8 cellular contexts compared by ENCODE assay signal in genomic region chr17:48610282-48611211, GRCh38. TPM values are rescaled to one million over a fixed set of nuclear protein-coding genes. Genes with fewer than 3 reads are reported as not detected.
A peak's percentile ranks its signal among the peaks of the same experiment; 100 is the strongest.
DNase-seq lines count a peak whose midpoint lies in the region; ATAC-seq and TF ChIP-seq lines count a peak whose summit lies in the region.

HOXB7 (minus strand) TSS chr17:48611017; CDS start chr17:48610918, 99 bp downstream.

- no peaks in the 10 kb centered on the region for H3K36me3 Mint-ChIP-seq in CD8-positive, alpha-beta T cell
- no peaks in the 10 kb centered on the region for H3K36me3 Mint-ChIP-seq in activated naive CD8-positive, alpha-beta T cell treated with anti-CD3 and anti-CD28 coated beads, Interleukin-2, amount 10 ng/mL, durations not matched to agents 7 days and 5 days

- H3K9me3 ChIP-seq in CD8-positive, alpha-beta T cell (ENCODE audit: low read length): no peaks in the 10 kb centered on the region
- H3K9me3 ChIP-seq in smooth muscle cell (replicated peaks; ENCODE audit: low read depth): no peaks in the 10 kb centered on the region

- H4K20me1 ChIP-seq in smooth muscle cell (ENCODE audit: low read depth): no peaks in the 10 kb centered on the region

- H3K9me3 Mint-ChIP-seq in CD8-positive, alpha-beta T cell: no peaks in the 10 kb centered on the region
- H3K9me3 Mint-ChIP-seq in activated naive CD8-positive, alpha-beta T cell treated with anti-CD3 and anti-CD28 coated beads, Interleukin-2, amount 10 ng/mL, durations not matched to agents 7 days and 5 days: no peaks in the 10 kb centered on the region

- peaks cover 46% of the 10 kb centered on the region for H3K27me3 ChIP-seq in CD8-positive, alpha-beta T cell (ENCODE audit: insufficient read depth, low read length)
- peaks cover 17% of the 10 kb centered on the region for H3K27me3 ChIP-seq in smooth muscle cell (ENCODE audit: low read depth)

- H3K4me1 Mint-ChIP-seq in CD8-positive, alpha-beta T cell (ENCODE audit: low read depth): peaks cover 39% of the 10 kb centered on the region
- peaks cover 31% of the 10 kb centered on the region for H3K4me1 Mint-ChIP-seq in activated naive CD8-positive, alpha-beta T cell treated with anti-CD3 and anti-CD28 coated beads, Interleukin-2, amount 10 ng/mL, durations not matched to agents 7 days and 5 days

- H3K36me3 ChIP-seq in CD8-positive, alpha-beta T cell (ENCODE audit: insufficient read depth, low read length): no peaks in the 10 kb centered on the region
- no peaks in the 10 kb centered on the region for H3K36me3 ChIP-seq in smooth muscle cell (ENCODE audit: low read depth)

- H3K9ac ChIP-seq in smooth muscle cell (ENCODE audit: low read depth): peak within 1 kb of the TSS; percentile 74

- peak within 1 kb of the TSS; percentile 80 for H2AFZ ChIP-seq in smooth muscle cell (ENCODE audit: low read depth)

- DNase-seq in CD8-positive, alpha-beta T cell: peak in 6 of 7 experiments; percentile 27 to 75 (median 60)
- no peak for DNase-seq in HEK293T (ENCODE audit: extremely low spot score)
- peak; percentile 58 for DNase-seq in RPMI7951 (ENCODE audit: low read depth)
- peak; percentile 80 for DNase-seq in activated naive CD8-positive, alpha-beta T cell treated with anti-CD3 and anti-CD28 coated beads, Interleukin-2, amount 10 ng/mL, durations not matched to agents 7 days and 5 days
- peak; percentile 59 for DNase-seq in iPS-NIHi11 (ENCODE audit: low spot score)
- DNase-seq in smooth muscle cell (lab: John Stamatoyannopoulos, UW; ENCODE audit: unreplicated experiment): peak; percentile 45
- no peak for DNase-seq in KG1 (lab: John Stamatoyannopoulos, UW)

- peaks cover 70% of the 10 kb centered on the region for H3K79me2 ChIP-seq in smooth muscle cell (ENCODE audit: low read depth)

- TF ChIP-seq CTCF in CD8-positive, alpha-beta T cell (IDR thresholded peaks at IDR 0.05): no peak
- TF ChIP-seq CTCF in smooth muscle cell (IDR thresholded peaks at IDR 0.05; ENCODE audit: borderline replicate concordance, insufficient read depth, poor library complexity, severe bottlenecking): no peak

- H3K4me3 ChIP-seq in CD8-positive, alpha-beta T cell (ENCODE audit: low read depth, low read length): peak within 1 kb of the TSS; percentile 90
- H3K4me3 ChIP-seq in smooth muscle cell: peak within 1 kb of the TSS; percentile 69

- peaks cover 69% of the 10 kb centered on the region for H3K27me3 Mint-ChIP-seq in CD8-positive, alpha-beta T cell (ENCODE audit: low read depth)
- peaks cover 76% of the 10 kb centered on the region for H3K27me3 Mint-ChIP-seq in activated naive CD8-positive, alpha-beta T cell treated with anti-CD3 and anti-CD28 coated beads, Interleukin-2, amount 10 ng/mL, durations not matched to agents 7 days and 5 days

- H3K27ac Mint-ChIP-seq in CD8-positive, alpha-beta T cell: no peak within 1 kb of the TSS
- peak within 1 kb of the TSS; percentile 59 for H3K27ac Mint-ChIP-seq in activated naive CD8-positive, alpha-beta T cell treated with anti-CD3 and anti-CD28 coated beads, Interleukin-2, amount 10 ng/mL, durations not matched to agents 7 days and 5 days

- peaks cover 7% of the 10 kb centered on the region for H3F3A ChIP-seq in smooth muscle cell (ENCODE audit: low read depth)

- POLR2A ChIA-PET in CD8-positive, alpha-beta T cell (lab: Charles Lee): interaction anchor here (0.8 to 1.3 kb wide), 2 partner anchors 347 to 451 kb away, joined by 3 read pairs; no protein-coding TSS in a partner anchor
- POLR2A ChIA-PET in HEK293T (lab: Yijun Ruan, JAX): interaction anchor here (1.0 to 2.9 kb wide), 7 partner anchors 10 to 37 kb away, joined by 3 to 23 read pairs (median 7); partner anchors contain the start of genes HOXB3 and HOXB9
- POLR2A ChIA-PET in activated naive CD8-positive, alpha-beta T cell treated with anti-CD3 and anti-CD28 coated beads, Interleukin-2, amount 10 ng/mL, durations not matched to agents 7 days and 5 days (lab: Charles Lee): no interaction called here

- CTCF ChIA-PET in CD8-positive, alpha-beta T cell (lab: Charles Lee): interaction anchor here (0.6 to 2.4 kb wide), 7 partner anchors 8 to 303 kb away, joined by 3 to 11 read pairs (median 5); no protein-coding TSS in a partner anchor
- CTCF ChIA-PET in HEK293T (lab: Yijun Ruan, JAX): interaction anchor here (0.6 to 0.7 kb wide), 4 partner anchors 17 to 349 kb away, joined by 3 to 4 read pairs (median 3); partner anchors contain the start of gene HOXB5

- peak; percentile 16 for ATAC-seq in CD8-positive, alpha-beta T cell
- peak; percentile 43 for ATAC-seq in activated naive CD8-positive, alpha-beta T cell treated with anti-CD3 and anti-CD28 coated beads, Interleukin-2, amount 10 ng/mL, durations not matched to agents 7 days and 5 days (ENCODE audit: low read depth)
- no peak for ATAC-seq in HG02981 (IDR thresholded peaks at IDR 0.05; ENCODE audit: unreplicated experiment)

- intact Hi-C loops in CD8-positive, alpha-beta T cell (cut with DNase I, micrococcal nuclease): no loop called here

- H3K27ac ChIP-seq in CD8-positive, alpha-beta T cell (ENCODE audit: low read depth, low read length): no peak within 1 kb of the TSS
- peak within 1 kb of the TSS; percentile 79 for H3K27ac ChIP-seq in smooth muscle cell (ENCODE audit: low read depth)

- H3K4me3 Mint-ChIP-seq in CD8-positive, alpha-beta T cell: peak within 1 kb of the TSS; percentile 91
- peak within 1 kb of the TSS; percentile 86 for H3K4me3 Mint-ChIP-seq in activated naive CD8-positive, alpha-beta T cell treated with anti-CD3 and anti-CD28 coated beads, Interleukin-2, amount 10 ng/mL, durations not matched to agents 7 days and 5 days

- WGBS in smooth muscle cell (ENCODE audit: low lambda C conversion rate): under 1% methylated on average over 72 of the region's 79 CpGs

- H3K4me1 ChIP-seq in CD8-positive, alpha-beta T cell (ENCODE audit: insufficient read depth, low read length): peaks cover 49% of the 10 kb centered on the region
- peaks cover 7% of the 10 kb centered on the region for H3K4me1 ChIP-seq in smooth muscle cell (ENCODE audit: low read depth)

- peak within 1 kb of the TSS; percentile 98 for H3K4me2 ChIP-seq in smooth muscle cell

TF ChIP-seq in HEK293T, 16 proteins besides CTCF, POLR2A, EP300 and RAD21:
- TF ChIP-seq TARDBP (IDR thresholded peaks at IDR 0.05): no peak
- TF ChIP-seq FOXM1 (IDR thresholded peaks at IDR 0.05; ENCODE audit: borderline replicate concordance): no peak
- TF ChIP-seq L3MBTL2 (conservative IDR thresholded peaks at IDR 0.05): peak; percentile 66
- TF ChIP-seq ARNT (IDR thresholded peaks at IDR 0.05): no peak
- no peak for TF ChIP-seq NFRKB (IDR thresholded peaks at IDR 0.05)
- no peak for TF ChIP-seq FOXK2 (IDR thresholded peaks at IDR 0.05)
- peak; percentile 88 for TF ChIP-seq PKNOX1 (IDR thresholded peaks at IDR 0.05)
- no peak for TF ChIP-seq FOXA1 (IDR thresholded peaks at IDR 0.05)
- TF ChIP-seq BHLHE40 (IDR thresholded peaks at IDR 0.05; ENCODE audit: borderline replicate concordance): no peak
- TF ChIP-seq CTBP1 (IDR thresholded peaks at IDR 0.05; ENCODE audit: borderline replicate concordance): peak; percentile 63; the same call in 1 of the 2 replicates
- no peak for TF ChIP-seq LEF1 (IDR thresholded peaks at IDR 0.05; ENCODE audit: borderline replicate concordance)
- no peak for TF ChIP-seq ELF4 (IDR thresholded peaks at IDR 0.05)
- no peak for TF ChIP-seq ZNF384 (IDR thresholded peaks at IDR 0.05)
- no peak for TF ChIP-seq HDGF (IDR thresholded peaks at IDR 0.05; ENCODE audit: borderline replicate concordance)
- no peak for TF ChIP-seq SUZ12 (IDR thresholded peaks at IDR 0.05)
- TF ChIP-seq SP1 (IDR thresholded peaks at IDR 0.05): no peak

RNA-seq across cellular contexts. Expression of gene HOXB7, which starts in this region (rescaled TPM):
- total RNA-seq in CD8-positive, alpha-beta T cell: under 1 TPM in 1 of 2 experiments, not detected in 1; 0.22 TPM
- 24.9 and 26.1 TPM in 2 replicates for total RNA-seq in RPMI7951 (2014; rRNA removed; shearing (Covaris generic))
- 1 to 10 TPM in 1 of 2 experiments, under 1 TPM in 1; 0.80 to 1.0 TPM for total RNA-seq in activated naive CD8-positive, alpha-beta T cell treated with anti-CD3 and anti-CD28 coated beads, Interleukin-2, amount 10 ng/mL, durations not matched to agents 7 days and 5 days
- total RNA-seq in smooth muscle cell: 13.7 and 16.1 TPM in 2 replicates
- 29.7 and 33.4 TPM in 2 replicates for polyA plus RNA-seq in smooth muscle cell

Comparison
In these comparisons a context has a peak if more than half of its experiments do, and no peak if none do; other contexts are left out.
1. Peak in DNase-seq, ATAC-seq and H3K4me3 ChIP-seq in CD8-positive, alpha-beta T cell; RNA of the gene not detected or under 1 TPM.
2. DNase-seq: peak in RPMI7951 (single experiment), activated naive CD8-positive, alpha-beta T cell treated with anti-CD3 and anti-CD28 coated beads, Interleukin-2, amount 10 ng/mL, durations not matched to agents 7 days and 5 days (single experiment), iPS-NIHi11 (single experiment) and smooth muscle cell (single experiment); none in HEK293T (single experiment) and KG1 (single experiment).